8 cellular contexts compared by ENCODE assay signal in the genomic region with DNA sequence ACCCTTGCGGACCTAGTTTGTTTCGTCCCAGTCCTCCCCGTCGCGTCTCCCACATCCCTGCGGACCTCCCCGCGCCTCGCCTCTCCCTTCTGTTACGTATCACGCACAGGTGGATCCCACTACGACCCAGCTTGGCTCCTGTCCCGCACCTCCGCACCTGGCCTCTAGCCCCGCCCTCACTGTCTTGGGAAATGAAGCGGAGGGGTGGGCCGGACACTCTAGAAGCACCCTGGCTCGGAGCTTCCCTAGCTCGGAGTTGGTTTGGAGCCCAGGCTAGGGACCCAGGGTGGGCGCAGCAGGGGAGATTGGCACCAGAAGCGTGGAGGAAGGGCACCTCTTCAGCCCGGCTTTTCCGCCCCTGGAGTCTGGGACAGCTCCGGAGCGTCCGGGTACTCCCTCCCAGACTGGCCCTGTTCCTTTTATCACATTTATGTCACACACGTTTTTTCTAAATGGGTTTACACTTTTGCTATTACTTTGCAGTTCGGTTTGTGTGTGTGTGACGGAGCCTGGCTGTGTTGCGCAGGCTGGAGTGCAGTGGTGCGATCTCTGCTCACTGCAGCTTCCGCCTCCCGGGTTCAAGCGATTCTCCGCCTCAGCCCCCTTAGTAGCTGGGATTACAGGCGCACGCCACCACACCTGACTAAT. TPM values are rescaled to one million over a fixed set of nuclear protein-coding genes. Genes with fewer than 3 reads are reported as not detected.
A peak's percentile ranks its signal among the peaks of the same experiment; 100 is the strongest.
DNase-seq lines count a peak whose midpoint lies in the region; ATAC-seq and TF ChIP-seq lines count a peak whose summit lies in the region.

No MANE protein-coding gene starts in this region.

- peak; percentile 56 to 80 (median 76) for DNase-seq in CD4-positive, CD25-positive, alpha-beta regulatory T cell
- DNase-seq in HL-60 (ENCODE audit: low read depth in 1 of 2, low spot score in 1 of 2): peak in 1 of 2 experiments; percentile 69
- DNase-seq in RPMI8226: peak; percentile 95
- DNase-seq in activated naive CD8-positive, alpha-beta T cell treated with anti-CD3 and anti-CD28 coated beads, Interleukin-2, amount 50 U/mL, for 24 hours: peak; percentile 65
- DNase-seq in left ventricle myocardium inferior: peak; percentile 57
- peak; percentile 86 for DNase-seq in posterior vena cava (ENCODE audit: low spot score)

- peaks cover 4% of the 10 kb centered on the region for H3K36me3 ChIP-seq in CD4-positive, CD25-positive, alpha-beta regulatory T cell (ENCODE audit: control insufficient read depth, insufficient read depth, low read length)
- peaks cover 20% of the 10 kb centered on the region for H3K36me3 ChIP-seq in left ventricle myocardium inferior

- intact Hi-C loops in left ventricle myocardium inferior (cut with micrococcal nuclease): no loop called here
- intact Hi-C loops in posterior vena cava (cut with DNase I): no loop called here

- no peaks in the 10 kb centered on the region for H3K27me3 ChIP-seq in CD4-positive, CD25-positive, alpha-beta regulatory T cell (ENCODE audit: control insufficient read depth, insufficient read depth, low read length)
- H3K27me3 ChIP-seq in HL-60 (ENCODE audit: insufficient read depth, poor library complexity, severe bottlenecking) (no peaks in the 10 kb centered on the region), left ventricle myocardium inferior (ENCODE audit: low read depth) (no peaks in the 10 kb centered on the region)

- ATAC-seq in CD4-positive, CD25-positive, alpha-beta regulatory T cell (ENCODE audit: low read depth in 2 of 2): peak; percentile 4 to 16
- ATAC-seq in activated naive CD8-positive, alpha-beta T cell treated with anti-CD3 and anti-CD28 coated beads, Interleukin-2, amount 50 U/mL, for 24 hours: peak; percentile 5
- ATAC-seq in GM21723 (IDR thresholded peaks at IDR 0.05; ENCODE audit: unreplicated experiment) (no peak), GM21528 (IDR thresholded peaks at IDR 0.05; ENCODE audit: low FRiP score, unreplicated experiment) (no peak)

- no peaks in the 10 kb centered on the region for H3K36me3 Mint-ChIP-seq in CD4-positive, CD25-positive, alpha-beta regulatory T cell
- peaks cover 2% of the 10 kb centered on the region for H3K36me3 Mint-ChIP-seq in activated naive CD8-positive, alpha-beta T cell treated with anti-CD3 and anti-CD28 coated beads, Interleukin-2, amount 50 U/mL, for 24 hours (ENCODE audit: low read depth)

- peaks cover 21% of the 10 kb centered on the region for H3K4me1 ChIP-seq in CD4-positive, CD25-positive, alpha-beta regulatory T cell (ENCODE audit: control insufficient read depth, insufficient read depth, low read length, poor library complexity, severe bottlenecking)
- peaks cover 34% of the 10 kb centered on the region for H3K4me1 ChIP-seq in left ventricle myocardium inferior

- no peak for TF ChIP-seq CTCF in HL-60 (IDR thresholded peaks at IDR 0.05; ENCODE audit: insufficient read depth, low read length)
- no peak for TF ChIP-seq CTCF in left ventricle myocardium inferior (IDR thresholded peaks at IDR 0.05; ENCODE audit: borderline replicate concordance)

- H3K4me3 ChIP-seq in CD4-positive, CD25-positive, alpha-beta regulatory T cell (ENCODE audit: low read depth, low read length): peak overlapping the region; percentile 73
- H3K4me3 ChIP-seq in HL-60 (replicated peaks; ENCODE audit: insufficient read depth, low read length): peak overlapping the region; percentile 46
- H3K4me3 ChIP-seq in left ventricle myocardium inferior: peak overlapping the region; percentile 72

- H3K27ac ChIP-seq in CD4-positive, CD25-positive, alpha-beta regulatory T cell (ENCODE audit: insufficient read depth, low read length, poor library complexity, severe bottlenecking): peak overlapping the region; percentile 95
- H3K27ac ChIP-seq in HL-60 (replicated peaks) (peak overlapping the region; percentile 79), left ventricle myocardium inferior (replicated peaks) (peak overlapping the region; percentile 88)

- peak overlapping the region; percentile 97 to 99 (median 98) for H3K4me3 Mint-ChIP-seq in CD4-positive, CD25-positive, alpha-beta regulatory T cell
- peak overlapping the region; percentile 89 for H3K4me3 Mint-ChIP-seq in activated naive CD8-positive, alpha-beta T cell treated with anti-CD3 and anti-CD28 coated beads, Interleukin-2, amount 50 U/mL, for 24 hours

- H3K27ac Mint-ChIP-seq in CD4-positive, CD25-positive, alpha-beta regulatory T cell: peak overlapping the region; percentile 95 to 99 (median 99)
- H3K27ac Mint-ChIP-seq in activated naive CD8-positive, alpha-beta T cell treated with anti-CD3 and anti-CD28 coated beads, Interleukin-2, amount 50 U/mL, for 24 hours: peak overlapping the region; percentile 97

- peaks cover 15% of the 10 kb centered on the region for H3K27me3 Mint-ChIP-seq in CD4-positive, CD25-positive, alpha-beta regulatory T cell
- no peaks in the 10 kb centered on the region for H3K27me3 Mint-ChIP-seq in activated naive CD8-positive, alpha-beta T cell treated with anti-CD3 and anti-CD28 coated beads, Interleukin-2, amount 50 U/mL, for 24 hours

- no peaks in the 10 kb centered on the region for H3K9me3 ChIP-seq in CD4-positive, CD25-positive, alpha-beta regulatory T cell (ENCODE audit: control insufficient read depth in 2 of 2, low read length in 2 of 2)
- no peaks in the 10 kb centered on the region for H3K9me3 ChIP-seq in left ventricle myocardium inferior (replicated peaks)

- peaks cover 0 to 28% (median 16%) of the 10 kb centered on the region in 4 donors for H3K4me1 Mint-ChIP-seq in CD4-positive, CD25-positive, alpha-beta regulatory T cell
- H3K4me1 Mint-ChIP-seq in activated naive CD8-positive, alpha-beta T cell treated with anti-CD3 and anti-CD28 coated beads, Interleukin-2, amount 50 U/mL, for 24 hours: peaks cover 25% of the 10 kb centered on the region

- H3K9me3 Mint-ChIP-seq in CD4-positive, CD25-positive, alpha-beta regulatory T cell: no peaks in the 10 kb centered on the region
- no peaks in the 10 kb centered on the region for H3K9me3 Mint-ChIP-seq in activated naive CD8-positive, alpha-beta T cell treated with anti-CD3 and anti-CD28 coated beads, Interleukin-2, amount 50 U/mL, for 24 hours

RNA-seq across cellular contexts. Expression of a gene that starts 1.4 kb away (rescaled TPM):
- total RNA-seq in CD4-positive, CD25-positive, alpha-beta regulatory T cell: 0.27 TPM
- 1 to 10 TPM; 3.0 to 3.8 (median 3.7) TPM for polyA plus RNA-seq in CD4-positive, CD25-positive, alpha-beta regulatory T cell
- total RNA-seq in left ventricle myocardium inferior (not detected), posterior vena cava (not detected)

RNA-seq across cellular contexts. Expression of a gene that starts 5.2 kb away (rescaled TPM):
- 57.4 TPM for total RNA-seq in CD4-positive, CD25-positive, alpha-beta regulatory T cell
- polyA plus RNA-seq in CD4-positive, CD25-positive, alpha-beta regulatory T cell: 10 to 100 TPM; 28.0 to 33.7 (median 30.2) TPM
- total RNA-seq in left ventricle myocardium inferior (46.4 TPM), posterior vena cava (10 to 100 TPM; 36.8 to 40.1 TPM)

RNA-seq across cellular contexts. Expression of a gene that starts 12.4 kb away (rescaled TPM):
- 239 TPM for total RNA-seq in CD4-positive, CD25-positive, alpha-beta regulatory T cell
- polyA plus RNA-seq in CD4-positive, CD25-positive, alpha-beta regulatory T cell: 10 to 100 TPM; 18.3 to 19.5 (median 18.7) TPM
- total RNA-seq in left ventricle myocardium inferior: 9.3 TPM
- 10 to 100 TPM; 25.5 to 34.3 TPM for total RNA-seq in posterior vena cava

RNA-seq across cellular contexts. Expression of a gene that starts 18.9 kb away (rescaled TPM):
- total RNA-seq in CD4-positive, CD25-positive, alpha-beta regulatory T cell: 188 TPM
- polyA plus RNA-seq in CD4-positive, CD25-positive, alpha-beta regulatory T cell: 10 to 100 TPM; 62.1 to 83.4 (median 68.6) TPM
- total RNA-seq in left ventricle myocardium inferior: 128 TPM
- 100 to 1,000 TPM; 107 to 133 TPM for total RNA-seq in posterior vena cava

RNA-seq across cellular contexts. Expression of a gene that starts 57.7 kb away (rescaled TPM):
- 5.8 TPM for total RNA-seq in CD4-positive, CD25-positive, alpha-beta regulatory T cell
- polyA plus RNA-seq in CD4-positive, CD25-positive, alpha-beta regulatory T cell: 1 to 10 TPM in 3 of 4 donors, under 1 TPM in 1; 0.84 to 1.6 (median 1.2) TPM
- total RNA-seq in left ventricle myocardium inferior (11.1 TPM), posterior vena cava (10 to 100 TPM; 11.4 to 13.3 TPM)

Comparison
In these comparisons a context has a peak if more than half of its experiments do, and no peak if none do; other contexts are left out.
1. ATAC-seq: peak in CD4-positive, CD25-positive, alpha-beta regulatory T cell (2 of 2) and activated naive CD8-positive, alpha-beta T cell treated with anti-CD3 and anti-CD28 coated beads, Interleukin-2, amount 50 U/mL, for 24 hours (single experiment); none in GM21723 (single experiment) and GM21528 (single experiment).
2. Peak in every context shown above with its lines, with median percentiles within 50 percentile points of each other: H3K27ac ChIP-seq and H3K4me3 ChIP-seq.